In genomic region chr2:226800941-226801784, GRCh38 we compare ENCODE assay signal across 8 cellular contexts.
DNase-seq lines count a peak whose midpoint lies in the region; ATAC-seq and TF ChIP-seq lines count a peak whose summit lies in the region.

No MANE protein-coding gene starts in this region.

- TF ChIP-seq CTCF in GM13976 (IDR thresholded peaks at IDR 0.05; ENCODE audit: borderline replicate concordance, control extremely low read depth, extremely low read depth, insufficient read depth, missing control alignments) (no peak), choroid plexus epithelial cell (conservative IDR thresholded peaks at IDR 0.05; ENCODE audit: low read depth, low read length) (no peak)

- peak overlapping the region; percentile 60 for H3K4me3 ChIP-seq in choroid plexus epithelial cell (ENCODE audit: low read depth, low read length)

- ATAC-seq in HG02759 (IDR thresholded peaks at IDR 0.05; ENCODE audit: unreplicated experiment), result peak; percentile 76

- DNase-seq in GM13976 (ENCODE audit: low spot score), result peak; percentile 85
- peak; percentile 29 for DNase-seq in NCI-H2081 treated with DMSO at 0.1 percent for 48 hours (lab: John Stamatoyannopoulos, UW)
- peak; percentile 68 to 79 for DNase-seq in activated CD4-positive, alpha-beta T cell treated with anti-CD3 and anti-CD28 coated beads for 24 hours (ENCODE audit: low read depth in 2 of 2)
- peak; percentile 88 for DNase-seq in choroid plexus epithelial cell (ENCODE audit: low read depth)
- peak; percentile 96 for DNase-seq in left kidney (ENCODE audit: low read depth, low spot score)
- peak; percentile 77 to 83 for DNase-seq in stimulated activated CD4-positive, alpha-beta T cell treated with anti-CD3 and anti-CD28 coated beads, Interleukin-4, amount 100 ng/mL, for 4 hours
- DNase-seq in KBM-7, result no peak

- in situ Hi-C loops in GM13976 (cut with MboI; ENCODE audit: low sequenced_read_pairs, unreplicated experiment) (loop anchor here (10.0 to 25.0 kb wide), 3 partner anchors 311 to 1139 kb away; no protein-coding TSS in a partner anchor), KBM-7 (cut with MboI; ENCODE audit: low pct_unique_long_range_greater_than_20kb, low sequenced_read_pairs) (loop anchor here (25.0 kb wide), 1 partner anchor 1114 kb away; no protein-coding TSS in a partner anchor)
